16 cellular contexts compared by ENCODE assay signal in genomic region chr5:14749579-14750091, GRCh38.
"Had no signal": no experiment of that assay in that cellular context is flagged by ENCODE, and none has a peak within 500 bp of the region (broad histone marks: within the 10 kb centered on the region; RNA-seq: fewer than 3 reads in every experiment).

No MANE protein-coding gene starts in this region.

- H3K9me3 Mint-ChIP-seq: dendritic cell treated with granulocyte-macrophage colony-stimulating factor and Interleukin-4, amounts not matched to agents 40 ng/mL and 50 ng/mL, for 4 days; memory B cell; T-cell had no signal

- H3K27me3 Mint-ChIP-seq: activated naive CD8-positive, alpha-beta T cell; dendritic cell treated with granulocyte-macrophage colony-stimulating factor and Interleukin-4, amounts not matched to agents 40 ng/mL and 50 ng/mL, for 4 days; memory B cell; T-cell had no signal

- H3K27me3 ChIP-seq: esophagus squamous epithelium, thyroid gland had no signal

- H3K27ac Mint-ChIP-seq: activated naive CD8-positive, alpha-beta T cell; dendritic cell treated with granulocyte-macrophage colony-stimulating factor and Interleukin-4, amounts not matched to agents 40 ng/mL and 50 ng/mL, for 4 days; memory B cell had no signal

- H3K4me3 ChIP-seq: esophagus squamous epithelium, thyroid gland had no signal

- H3K27ac ChIP-seq: esophagus squamous epithelium, thyroid gland had no signal

- H3K9me3 ChIP-seq: esophagus squamous epithelium, thyroid gland had no signal

- DNase-seq: activated CD4-positive, alpha-beta T cell treated with anti-CD3 and anti-CD28 coated beads, Interleukin-2, amount 50 U/mL, for 1 hour; activated CD8-positive, alpha-beta memory T cell treated with anti-CD3 and anti-CD28 coated beads, Interleukin-2, amount 50 U/mL, for 4 hours; activated gamma-delta T cell; effector CD8-positive, alpha-beta T cell; esophagus squamous epithelium; left ventricle myocardium superior; occipital lobe; posterior cingulate gyrus; stimulated activated CD4-positive, alpha-beta T cell treated with anti-CD3 and anti-CD28 coated beads, Interleukin-2, amount 100 ng/mL, for 24 hours; stimulated activated naive CD4-positive, alpha-beta T cell treated with Interleukin-2 at 50 U/mL for 16 hours; T-cell; T-helper 9 cell; thyroid gland had no signal

- H3K4me3 Mint-ChIP-seq: activated naive CD8-positive, alpha-beta T cell; dendritic cell treated with granulocyte-macrophage colony-stimulating factor and Interleukin-4, amounts not matched to agents 40 ng/mL and 50 ng/mL, for 4 days; memory B cell; T-cell had no signal
